ENCODE assay signal across 18 cellular contexts in genomic region chr9:98781588-98782383, GRCh38. TPM values are rescaled to one million over a fixed set of nuclear protein-coding genes. Genes with fewer than 3 reads are reported as not detected.
DNase-seq lines count a peak whose midpoint lies in the region; ATAC-seq, FAIRE-seq and TF ChIP-seq lines count a peak whose summit lies in the region.
"Had no signal": no experiment of that assay in that cellular context is flagged by ENCODE, and none has a peak within 500 bp of the region (broad histone marks: within the 10 kb centered on the region; RNA-seq: fewer than 3 reads in every experiment).

No MANE protein-coding gene starts in this region.

- H3K4me1 ChIP-seq in PC-9 (replicated peaks; ENCODE audit: insufficient read depth) (peaks cover 43% of the 10 kb centered on the region), pancreas (no peaks in the 10 kb centered on the region), BE2C (no peaks in the 10 kb centered on the region)
- H3K4me1 ChIP-seq: heart right ventricle had no signal

- peaks cover 20% of the 10 kb centered on the region; the same call in 1 of the 2 replicates for H3K36me3 ChIP-seq in PC-9 (ENCODE audit: low read depth)
- H3K36me3 ChIP-seq in pancreas: peaks cover 0 to 5% (median 0%) of the 10 kb centered on the region in 3 donors
- H3K36me3 ChIP-seq in BE2C: no peaks in the 10 kb centered on the region

- CTCF ChIA-PET in PC-9 (lab: Charles Lee): no interaction called here

- WGBS in pancreas, 2 donors: 82 to 83% methylated on average over 11 of the region's 11 CpGs

- FAIRE-seq in pancreas (lab: Jason Lieb, UNC): no peak
- FAIRE-seq: GM18507 had no signal

- H3K4me2 ChIP-seq in PC-9: peak overlapping the region; percentile 70

- H4K20me1 ChIP-seq in PC-9 (ENCODE audit: insufficient read depth): no peaks in the 10 kb centered on the region

- H3K79me2 ChIP-seq in PC-9 (ENCODE audit: low read depth): 0 out of 2 replicates have a peak, but pooled peaks cover 8% of the 10 kb centered on the region

- H3K9me3 ChIP-seq in PC-9 (ENCODE audit: insufficient read depth, low read depth) (no peaks in the 10 kb centered on the region), pancreas (no peaks in the 10 kb centered on the region), BE2C (no peaks in the 10 kb centered on the region)
- H3K9me3 ChIP-seq: heart right ventricle had no signal

- TF ChIP-seq CTCF in PC-9 (conservative IDR thresholded peaks at IDR 0.05) (no peak), pancreas (IDR thresholded peaks at IDR 0.05) (no peak), BE2C (IDR thresholded peaks at IDR 0.05; ENCODE audit: low read depth, low read length) (no peak), omental fat pad (IDR thresholded peaks at IDR 0.05) (no peak)

- DNase-seq in GF-D8 (lab: John Stamatoyannopoulos, UW): peak; percentile 44
- peak; percentile 88 to 98 for DNase-seq in PC-9
- no peak for DNase-seq in pancreas
- no peak for DNase-seq in activated T-cell treated with anti-CD3 and anti-CD28 coated beads, Interleukin-2, amount 50 U/mL, for 1 hour
- DNase-seq in BE2C: no peak
- DNase-seq in omental fat pad (ENCODE audit: low spot score): no peak
- DNase-seq: activated B cell treated with CpG ODN at 0.5 μM for 24 hours; activated naive CD4-positive, alpha-beta T cell; DMS 273 treated with DMSO at 0.1 percent for 48 hours; dorsolateral prefrontal cortex; heart right ventricle; NCI-H2029; NCI-H526 treated with DMSO at 0.1 percent for 48 hours; stimulated activated naive CD8-positive, alpha-beta T cell treated with anti-CD3 and anti-CD28 coated beads, Interleukin-15, amount 100 ng/mL, for 72 hours; SW 1271 had no signal

- H3F3A ChIP-seq in PC-9 (ENCODE audit: insufficient read depth, low read depth): peaks cover 39% of the 10 kb centered on the region

- no peak overlapping the region for H2AFZ ChIP-seq in PC-9

- ATAC-seq in esophagus mucosa (peak; percentile 97), pancreas (peak in 3 of 4 donors; percentile 72 to 79 (median 72)), omental fat pad (ENCODE audit: low FRiP score) (no peak), GM21717 (IDR thresholded peaks at IDR 0.05; ENCODE audit: unreplicated experiment) (no peak)
- ATAC-seq: stimulated activated naive CD8-positive, alpha-beta T cell treated with anti-CD3 and anti-CD28 coated beads, Interleukin-15, amount 100 ng/mL, for 72 hours had no signal

- intact Hi-C loops in PC-9 (cut with micrococcal nuclease; ENCODE audit: unreplicated experiment) (loop anchor here (1.0 kb wide), 1 partner anchor 10 kb away; no protein-coding TSS in a partner anchor), pancreas (cut with DNase I) (no loop called here)

- POLR2A ChIA-PET in PC-9 (lab: Charles Lee; ENCODE audit: unreplicated experiment): interaction anchor here (0.6 to 0.8 kb wide), 4 partner anchors 10 to 530 kb away, joined by 3 to 9 read pairs (median 6); no protein-coding TSS in a partner anchor

- H3K27ac ChIP-seq in PC-9 (peak overlapping the region; percentile 88), pancreas (no peak overlapping the region)
- H3K27ac ChIP-seq: dorsolateral prefrontal cortex, heart right ventricle had no signal

- no peaks in the 10 kb centered on the region for H3K27me3 ChIP-seq in PC-9 (ENCODE audit: insufficient read depth, low read depth)
- no peaks in the 10 kb centered on the region for H3K27me3 ChIP-seq in pancreas
- H3K27me3 ChIP-seq in BE2C: no peaks in the 10 kb centered on the region
- H3K27me3 ChIP-seq: dorsolateral prefrontal cortex, heart right ventricle had no signal

- no peaks in the 10 kb centered on the region for H3K9me2 ChIP-seq in PC-9 (ENCODE audit: insufficient read depth)

- H3K4me3 ChIP-seq in PC-9: no peak overlapping the region
- H3K4me3 ChIP-seq in pancreas: no peak overlapping the region
- H3K4me3 ChIP-seq in BE2C (ENCODE audit: low read depth, low read length): no peak overlapping the region
- H3K4me3 ChIP-seq: dorsolateral prefrontal cortex, heart right ventricle had no signal

- no TSS peak for BruUV-seq in PC-9 (replicated peaks; lab: Mats Ljungman, UMichigan)

RNA-seq across cellular contexts. Expression of gene ANKS6, which starts 14.6 kb away (rescaled TPM):
- total RNA-seq in PC-9 (2021) (74.7 and 87.7 TPM in 2 replicates), esophagus mucosa (13.8 TPM), pancreas (10 to 100 TPM; 10.6 to 17.6 (median 11.9) TPM), omental fat pad (10 to 100 TPM; 14.7 to 24.7 (median 20.4) TPM)
- 10 to 100 TPM; 17.4 to 20.6 TPM for polyA plus RNA-seq in pancreas
- 10.9 TPM for polyA plus RNA-seq in BE2C (2012; ENCODE audit: insufficient read depth, insufficient read length, low read depth)

RNA-seq across cellular contexts. Expression of gene GALNT12, which starts 25.7 kb away (rescaled TPM):
- 50.3 and 52.9 TPM in 2 replicates for total RNA-seq in PC-9 (2021)
- 16.6 TPM for total RNA-seq in esophagus mucosa
- total RNA-seq in pancreas: 10 to 100 TPM in 3 of 6 donors, 1 to 10 TPM in 3; 8.7 to 12.2 (median 10.1) TPM
- polyA plus RNA-seq in pancreas: 1 to 10 TPM; 4.2 to 7.3 TPM
- not detected for polyA plus RNA-seq in BE2C (2012; ENCODE audit: insufficient read depth, insufficient read length, low read depth)
- total RNA-seq in omental fat pad: 1 to 10 TPM; 1.6 to 6.6 (median 4.5) TPM

Comparison
In these comparisons a context has a peak if more than half of its experiments do, and no peak if none do; other contexts are left out.
1. DNase-seq: peak in GF-D8 (single experiment) and PC-9 (2 of 2); none in pancreas (0 of 6), activated T-cell treated with anti-CD3 and anti-CD28 coated beads, Interleukin-2, amount 50 U/mL, for 1 hour (single experiment), BE2C (single experiment) and omental fat pad (single experiment).
2. ATAC-seq: peak in esophagus mucosa (single experiment) and pancreas (3 of 4); none in omental fat pad (single experiment) and GM21717 (single experiment).